21 cellular contexts compared by ENCODE assay signal in genomic region chr15:101026686-101027272, GRCh38.
DNase-seq lines count a peak whose midpoint lies in the region; ATAC-seq, FAIRE-seq and TF ChIP-seq lines count a peak whose summit lies in the region.
"Had no signal": no experiment of that assay in that cellular context is flagged by ENCODE, and none has a peak within 500 bp of the region (broad histone marks: within the 10 kb centered on the region; RNA-seq: fewer than 3 reads in every experiment).

No MANE protein-coding gene starts in this region.

- H2AFZ ChIP-seq in HepG2 (ENCODE audit: low read length): no peak overlapping the region

- peak; percentile 8 for DNase-seq in D341Med (ENCODE audit: low spot score)
- DNase-seq in HepG2 (ENCODE audit: low spot score): no peak
- peak; percentile 74 for DNase-seq in spleen
- DNase-seq in GDM1 (lab: John Stamatoyannopoulos, UW): no peak
- no peak for DNase-seq in OCI-M1 (lab: John Stamatoyannopoulos, UW)
- no peak for DNase-seq in DMS53 (lab: John Stamatoyannopoulos, UW)
- DNase-seq: ACHN; activated CD4-positive, CD25-positive, alpha-beta regulatory T cell treated with anti-CD3 and anti-CD28 coated beads, Interleukin-2, amount 50 U/mL, for 72 hours; activated gamma-delta T cell; C1 segment of cervical spinal cord; dermis blood vessel endothelial cell; immature natural killer cell; naive B cell; NCI-H1092 treated with DMSO at 0.1 percent for 48 hours; NCI-H2107; stimulated activated CD4-positive, alpha-beta T cell treated with anti-CD3 and anti-CD28 coated beads, Interleukin-4, amount 100 ng/mL, for 4 hours had no signal

- H3K4me3 ChIP-seq in HepG2 (replicated peaks in 1 of 3; ENCODE audit: insufficient read depth in 1 of 3, low read depth in 2 of 3, low read length in 3 of 3): no peak overlapping the region
- no peak overlapping the region for H3K4me3 ChIP-seq in spleen
- H3K4me3 ChIP-seq: uterus had no signal

- TF ChIP-seq CTCF in HepG2 (CRISPR knock-in tag; IDR thresholded peaks at IDR 0.05): no peak
- no peak for TF ChIP-seq CTCF in spleen (IDR thresholded peaks at IDR 0.05 in 8 of 11, conservative IDR thresholded peaks at IDR 0.05 in 3 of 11)

- H3K27me3 ChIP-seq in HepG2 (ENCODE audit: control insufficient read depth in 1 of 2, insufficient read depth in 2 of 2, low read length in 2 of 2) (peaks cover 11 to 91% of the 10 kb centered on the region in 2 experiments), spleen (replicated peaks in 1 of 7) (no peaks in the 10 kb centered on the region)
- H3K27me3 ChIP-seq: uterus had no signal

- POLR2A ChIA-PET in HepG2 (lab: Yijun Ruan, JAX): no interaction called here

- H3K4me2 ChIP-seq in HepG2 (ENCODE audit: low read depth, low read length): no peak overlapping the region

- H3K36me3 ChIP-seq in HepG2 (replicated peaks in 1 of 2; ENCODE audit: control insufficient read depth in 1 of 2, insufficient read depth in 2 of 2, low read length in 2 of 2) (no peaks in the 10 kb centered on the region), spleen (peaks cover 0 to 99% (median 38%) of the 10 kb centered on the region in 6 donors)
- H3K36me3 ChIP-seq: uterus had no signal

- CTCF ChIA-PET in HepG2 (lab: Yijun Ruan, JAX; ENCODE audit: low intra/inter-chr PET ratio, low total read pairs): no interaction called here

- no peak overlapping the region for H3K9ac ChIP-seq in HepG2 (ENCODE audit: insufficient read depth, low read depth, low read length)

- H3K4me1 ChIP-seq in HepG2 (ENCODE audit: insufficient read depth, low read length) (peaks cover 48% of the 10 kb centered on the region), spleen (peaks cover 2 to 58% (median 32%) of the 10 kb centered on the region in 6 donors)
- H3K4me1 ChIP-seq: uterus had no signal

- WGBS in HepG2 (ENCODE audit: low lambda C conversion rate): 61% methylated on average over 4 of the region's 13 CpGs
- WGBS in spleen, 5 donors: 71 to 92% (median 80%) methylated on average over 13 of the region's 13 CpGs

- H3K27ac ChIP-seq in angular gyrus (ENCODE audit: low read depth, low read length): peak overlapping the region; percentile 51
- H3K27ac ChIP-seq in HepG2 (ENCODE audit: extremely low read length, insufficient read depth, low read length): no peak overlapping the region
- peak overlapping the region in 6 of 8 donors; percentile 13 to 71 (median 55) for H3K27ac ChIP-seq in spleen
- H3K27ac ChIP-seq: uterus had no signal

- ATAC-seq in HepG2 (no peak), GM18519 (IDR thresholded peaks at IDR 0.05; ENCODE audit: low FRiP score, unreplicated experiment) (no peak)

- H4K20me1 ChIP-seq in HepG2 (ENCODE audit: insufficient read depth, low read length): no peaks in the 10 kb centered on the region

- TF ChIP-seq POLR2A in HepG2 (IDR thresholded peaks at IDR 0.05; ENCODE audit: insufficient read depth in 1 of 2, low read depth in 2 of 2, low read length in 2 of 2) (no peak), spleen (IDR thresholded peaks at IDR 0.05) (no peak)

- no peak for FAIRE-seq in HepG2 (lab: Jason Lieb, UNC)
- FAIRE-seq: D721Med, endothelial cell of umbilical vein had no signal

- TF ChIP-seq EP300 in HepG2 (IDR thresholded peaks at IDR 0.05; ENCODE audit: low read depth in 2 of 2, low read length in 2 of 2) (no peak), HepG2 (CRISPR knock-in tag; IDR thresholded peaks at IDR 0.05; ENCODE audit: borderline replicate concordance) (no peak)

- no peaks in the 10 kb centered on the region for H3K9me3 ChIP-seq in HepG2 (ENCODE audit: low read length)
- H3K9me3 ChIP-seq in spleen: no peaks in the 10 kb centered on the region
- H3K9me3 ChIP-seq: uterus had no signal

- no TSS peak for BruUV-seq in HepG2 (replicated peaks; lab: Mats Ljungman, UMichigan)

- no peaks in the 10 kb centered on the region for H3K79me2 ChIP-seq in HepG2 (ENCODE audit: insufficient read depth, low read length)

- intact Hi-C loops in HepG2 (cut with micrococcal nuclease; ENCODE audit: unreplicated experiment): no loop called here
- intact Hi-C loops in spleen (cut with DNase I; ENCODE audit: low total_unique reads): no loop called here

- TF ChIP-seq RAD21 in HepG2 (CRISPR knock-in tag; IDR thresholded peaks at IDR 0.05): no peak

- in situ Hi-C loops in HepG2 (cut with HindIII; ENCODE audit: extremely low pct_ligation_motif_present, low pct_unique_long_range_greater_than_20kb): no loop called here

TF ChIP-seq in HepG2, 621 proteins besides CTCF, POLR2A, EP300 and RAD21:
- TF ChIP-seq ZBTB33 (CRISPR knock-in tag; IDR thresholded peaks at IDR 0.05) (0 out of 2 replicates have a peak, but pooled peaks have one; percentile 31), RELA (CRISPR knock-in tag; IDR thresholded peaks at IDR 0.05) (no peak)

Comparison
In these comparisons a context has a peak if more than half of its experiments do, and no peak if none do; other contexts are left out.
1. DNase-seq: peak in D341Med (single experiment) and spleen (single experiment); none in HepG2 (single experiment), GDM1 (single experiment), OCI-M1 (single experiment) and DMS53 (single experiment).